ENCODE assay signal across 9 cellular contexts in the genomic region with DNA sequence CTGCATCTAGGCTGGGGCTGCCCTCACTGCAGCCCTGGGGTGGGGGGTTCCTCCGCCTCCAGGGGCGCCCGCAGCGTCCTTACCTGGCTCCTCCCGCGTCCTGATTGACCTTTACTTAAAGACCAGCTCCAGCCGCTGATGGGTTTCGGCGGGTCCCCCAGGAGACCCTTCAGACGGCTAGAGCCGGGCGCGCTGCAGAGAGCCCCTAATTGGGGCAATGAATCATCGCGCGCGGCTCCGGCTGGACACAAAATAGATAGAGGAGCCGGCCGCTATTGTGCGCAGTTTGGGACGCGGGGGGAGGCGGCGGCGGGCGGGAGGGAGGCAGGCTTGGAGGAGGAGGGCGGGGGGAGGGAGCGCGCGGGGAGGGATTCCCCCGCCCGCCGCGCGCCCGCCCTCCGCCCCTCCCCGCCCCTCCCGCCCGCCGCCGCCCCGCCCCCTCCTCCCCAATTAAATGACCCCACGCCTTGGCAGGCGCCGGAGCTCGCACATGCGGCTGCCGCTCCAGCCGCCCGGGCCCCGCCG. TPM values are rescaled to one million over a fixed set of nuclear protein-coding genes. Genes with fewer than 3 reads are reported as not detected.
A peak's percentile ranks its signal among the peaks of the same experiment; 100 is the strongest.
DNase-seq lines count a peak whose midpoint lies in the region; ATAC-seq and TF ChIP-seq lines count a peak whose summit lies in the region.
"Had no signal": no experiment of that assay in that cellular context is flagged by ENCODE, and none has a peak within 500 bp of the region (broad histone marks: within the 10 kb centered on the region; RNA-seq: fewer than 3 reads in every experiment).

No MANE protein-coding gene starts in this region.

- H3K4me1 Mint-ChIP-seq in endodermal cell: peaks cover 34% of the 10 kb centered on the region
- peaks cover 72% of the 10 kb centered on the region for H3K4me1 Mint-ChIP-seq in nephron progenitor cell

- no peak for TF ChIP-seq CTCF in NB4 (IDR thresholded peaks at IDR 0.05; ENCODE audit: low read depth, low read length)
- TF ChIP-seq CTCF in endodermal cell (conservative IDR thresholded peaks at IDR 0.05): no peak
- TF ChIP-seq CTCF in nephron progenitor cell (IDR thresholded peaks at IDR 0.05): no peak

- no peak overlapping the region for H3K27ac Mint-ChIP-seq in endodermal cell
- no peak overlapping the region for H3K27ac Mint-ChIP-seq in nephron progenitor cell

- WGBS in endodermal cell (ENCODE audit: insufficient coverage in 1 of 2, insufficient read length in 1 of 2), 2 experiments: 8 to 9% methylated on average over 5 to 24 of the region's 54 CpGs

- ATAC-seq in GM18505 (IDR thresholded peaks at IDR 0.05; ENCODE audit: unreplicated experiment): no peak
- no peak for ATAC-seq in HG03045 (IDR thresholded peaks at IDR 0.05; ENCODE audit: unreplicated experiment)
- ATAC-seq in HG03469 (IDR thresholded peaks at IDR 0.05; ENCODE audit: unreplicated experiment): no peak
- no peak for ATAC-seq in HG03460 (IDR thresholded peaks at IDR 0.05; ENCODE audit: unreplicated experiment)

- DNase-seq in ELR (ENCODE audit: low read depth) (peak; percentile 65), NB4 (ENCODE audit: low read depth) (peak; percentile 51), endodermal cell (peak; percentile 82), nephron progenitor cell (peak; percentile 79)

- H3K4me1 ChIP-seq in endodermal cell (ENCODE audit: control insufficient read depth, insufficient read depth, low read length): peaks cover 7% of the 10 kb centered on the region

- H3K9me3 Mint-ChIP-seq in endodermal cell (no peaks in the 10 kb centered on the region), nephron progenitor cell (no peaks in the 10 kb centered on the region)

- TF ChIP-seq POLR2A in NB4 (IDR thresholded peaks at IDR 0.05; ENCODE audit: extremely low read depth, insufficient read length): no peak
- no peak for TF ChIP-seq POLR2A in GM18505 (IDR thresholded peaks at IDR 0.05; ENCODE audit: borderline replicate concordance, extremely low read depth, insufficient read depth, insufficient read length)

- H3K4me3 ChIP-seq in NB4 (ENCODE audit: low read depth, low read length): no peak overlapping the region
- H3K4me3 ChIP-seq in endodermal cell (ENCODE audit: low read length): peak overlapping the region; percentile 40

- peaks cover 4% of the 10 kb centered on the region for H3K36me3 Mint-ChIP-seq in endodermal cell (ENCODE audit: low read depth)
- no peaks in the 10 kb centered on the region for H3K36me3 Mint-ChIP-seq in nephron progenitor cell (ENCODE audit: low read depth)

- H3K4me3 Mint-ChIP-seq in endodermal cell: peak overlapping the region; percentile 60
- H3K4me3 Mint-ChIP-seq in nephron progenitor cell: peak overlapping the region; percentile 66

- H3K27me3 Mint-ChIP-seq in endodermal cell (ENCODE audit: insufficient read depth): peaks cover 19% of the 10 kb centered on the region
- H3K27me3 Mint-ChIP-seq in nephron progenitor cell (ENCODE audit: low read depth, poor library complexity): peaks cover 46% of the 10 kb centered on the region

- no peak overlapping the region for H3K27ac ChIP-seq in endodermal cell (ENCODE audit: low read depth, low read length)
- H3K27ac ChIP-seq: KMS-11 had no signal

- H3K9me3 ChIP-seq in endodermal cell (ENCODE audit: control insufficient read depth, low read length): no peaks in the 10 kb centered on the region

- H3K27me3 ChIP-seq in endodermal cell (ENCODE audit: control insufficient read depth, insufficient read depth, low read length, poor library complexity, severe bottlenecking): peaks cover 13% of the 10 kb centered on the region

- no peaks in the 10 kb centered on the region for H3K36me3 ChIP-seq in endodermal cell (ENCODE audit: control insufficient read depth, insufficient read depth, low read length)

- H3K9ac ChIP-seq in endodermal cell (ENCODE audit: extremely low read depth, low read length, poor library complexity, severe bottlenecking): no peak overlapping the region
- H3K9ac ChIP-seq: KMS-11 had no signal

RNA-seq across cellular contexts. Expression of a gene that starts 56.5 kb away (rescaled TPM):
- total RNA-seq in endodermal cell: not detected
- 0.25 TPM for polyA plus RNA-seq in endodermal cell (2013, experiment 1 of 2)
- not detected for polyA plus RNA-seq in endodermal cell (2013, experiment 2 of 2)
